ENCODE assay signal across 9 cellular contexts in genomic region chr11:127345819-127346459, GRCh38.
DNase-seq lines count a peak whose midpoint lies in the region; ATAC-seq and TF ChIP-seq lines count a peak whose summit lies in the region.
"Had no signal": no experiment of that assay in that cellular context is flagged by ENCODE, and none has a peak within 500 bp of the region (broad histone marks: within the 10 kb centered on the region; RNA-seq: fewer than 3 reads in every experiment).

No MANE protein-coding gene starts in this region.

- H3K36me3 ChIP-seq in CD8-positive, alpha-beta T cell (ENCODE audit: insufficient read depth, low read length): no peaks in the 10 kb centered on the region
- no peaks in the 10 kb centered on the region for H3K36me3 ChIP-seq in tibial nerve

- TF ChIP-seq EP300 in tibial nerve (IDR thresholded peaks at IDR 0.05): no peak

- H3K27me3 ChIP-seq in CD8-positive, alpha-beta T cell (ENCODE audit: insufficient read depth, low read length): no peaks in the 10 kb centered on the region
- H3K27me3 ChIP-seq in tibial nerve: no peaks in the 10 kb centered on the region

- ATAC-seq in CD8-positive, alpha-beta T cell: no peak
- ATAC-seq in GM21423 (IDR thresholded peaks at IDR 0.05; ENCODE audit: unreplicated experiment) (peak; percentile 46), HG03159 (IDR thresholded peaks at IDR 0.05; ENCODE audit: unreplicated experiment) (no peak)

- intact Hi-C loops in CD8-positive, alpha-beta T cell (cut with DNase I, micrococcal nuclease): loop anchor here in 1 of 2 experiments (1.0 kb wide), 1 partner anchor 905 kb away; no protein-coding TSS in a partner anchor
- intact Hi-C loops in lower leg skin (cut with DNase I; ENCODE audit: low total_unique reads): no loop called here

- no peaks in the 10 kb centered on the region for H3K9me3 ChIP-seq in CD8-positive, alpha-beta T cell (ENCODE audit: low read length)
- H3K9me3 ChIP-seq in tibial nerve: no peaks in the 10 kb centered on the region

- no peaks in the 10 kb centered on the region for H3K4me1 ChIP-seq in CD8-positive, alpha-beta T cell (ENCODE audit: insufficient read depth, low read length)
- no peaks in the 10 kb centered on the region for H3K4me1 ChIP-seq in tibial nerve

- H3K27ac Mint-ChIP-seq in CD8-positive, alpha-beta T cell: no peak overlapping the region
- H3K27ac Mint-ChIP-seq in brain: peak overlapping the region in 1 of 5 experiments; percentile 18
- H3K27ac Mint-ChIP-seq: memory B cell had no signal

- peak; percentile 45 for TF ChIP-seq CTCF in CD8-positive, alpha-beta T cell (IDR thresholded peaks at IDR 0.05)
- TF ChIP-seq CTCF in brain (conservative IDR thresholded peaks at IDR 0.05): peak; percentile 75 to 91
- TF ChIP-seq CTCF in tibial nerve (IDR thresholded peaks at IDR 0.05): peak; percentile 44 to 74 (median 56)
- TF ChIP-seq CTCF in lower leg skin (IDR thresholded peaks at IDR 0.05): no peak

- H3K36me3 Mint-ChIP-seq in CD8-positive, alpha-beta T cell: no peaks in the 10 kb centered on the region
- H3K36me3 Mint-ChIP-seq in brain: peaks cover 6% of the 10 kb centered on the region

- H3K4me3 ChIP-seq in CD8-positive, alpha-beta T cell (ENCODE audit: low read depth, low read length): no peak overlapping the region
- H3K4me3 ChIP-seq in tibial nerve: peak overlapping the region in 1 of 4 donors; percentile 22
- no peak overlapping the region for H3K4me3 ChIP-seq in lower leg skin (ENCODE audit: low read depth, poor library complexity, severe bottlenecking)

- DNase-seq in CD8-positive, alpha-beta T cell: no peak
- DNase-seq in NCI-H510A (lab: John Stamatoyannopoulos, UW): peak; percentile 12
- DNase-seq in kidney tubule cell (ENCODE audit: low spot score): peak; percentile 26
- DNase-seq in tibial nerve (ENCODE audit: low spot score in 2 of 2): peak in 1 of 2 donors; percentile 45
- DNase-seq in lower leg skin (ENCODE audit: low spot score in 2 of 2): no peak

- no peak overlapping the region for H3K4me3 Mint-ChIP-seq in CD8-positive, alpha-beta T cell
- no peak overlapping the region for H3K4me3 Mint-ChIP-seq in brain
- H3K4me3 Mint-ChIP-seq: memory B cell had no signal

- WGBS in tibial nerve, 2 donors: 33 to 35% methylated on average over 12 of the region's 12 CpGs
- 29 to 32% methylated on average over 12 of the region's 12 CpGs for WGBS in lower leg skin, 2 donors

- no peak for TF ChIP-seq POLR2A in tibial nerve (IDR thresholded peaks at IDR 0.05)
- TF ChIP-seq POLR2A in lower leg skin (IDR thresholded peaks at IDR 0.05): no peak

- H3K27ac ChIP-seq in CD8-positive, alpha-beta T cell (ENCODE audit: low read depth, low read length): no peak overlapping the region
- no peak overlapping the region for H3K27ac ChIP-seq in tibial nerve

- H3K9me3 Mint-ChIP-seq in CD8-positive, alpha-beta T cell: peaks cover 6% of the 10 kb centered on the region
- H3K9me3 Mint-ChIP-seq in brain: peaks cover 6 to 15% (median 11%) of the 10 kb centered on the region in 5 experiments

- CTCF ChIA-PET in CD8-positive, alpha-beta T cell (lab: Charles Lee): interaction anchor here (1.2 kb wide), 1 partner anchor 905 kb away, joined by 5 read pairs; no protein-coding TSS in a partner anchor

- POLR2A ChIA-PET in CD8-positive, alpha-beta T cell (lab: Charles Lee): no interaction called here

- H3K27me3 Mint-ChIP-seq in CD8-positive, alpha-beta T cell (ENCODE audit: low read depth): peaks cover 6% of the 10 kb centered on the region
- no peaks in the 10 kb centered on the region for H3K27me3 Mint-ChIP-seq in brain
- H3K27me3 Mint-ChIP-seq: memory B cell had no signal

- H3K4me1 Mint-ChIP-seq in CD8-positive, alpha-beta T cell (ENCODE audit: low read depth): no peaks in the 10 kb centered on the region
- peaks cover 10% of the 10 kb centered on the region for H3K4me1 Mint-ChIP-seq in brain
- H3K4me1 Mint-ChIP-seq: memory B cell had no signal

Comparison
In these comparisons a context has a peak if more than half of its experiments do, and no peak if none do; other contexts are left out.
1. DNase-seq: peak in NCI-H510A (single experiment) and kidney tubule cell (single experiment); none in CD8-positive, alpha-beta T cell (0 of 7) and lower leg skin (0 of 2).
2. CTCF ChIP-seq: peak in CD8-positive, alpha-beta T cell (single experiment), brain (2 of 2) and tibial nerve (5 of 5); none in lower leg skin (0 of 3).